ENCODE assay signal across 8 cellular contexts in the genomic region with DNA sequence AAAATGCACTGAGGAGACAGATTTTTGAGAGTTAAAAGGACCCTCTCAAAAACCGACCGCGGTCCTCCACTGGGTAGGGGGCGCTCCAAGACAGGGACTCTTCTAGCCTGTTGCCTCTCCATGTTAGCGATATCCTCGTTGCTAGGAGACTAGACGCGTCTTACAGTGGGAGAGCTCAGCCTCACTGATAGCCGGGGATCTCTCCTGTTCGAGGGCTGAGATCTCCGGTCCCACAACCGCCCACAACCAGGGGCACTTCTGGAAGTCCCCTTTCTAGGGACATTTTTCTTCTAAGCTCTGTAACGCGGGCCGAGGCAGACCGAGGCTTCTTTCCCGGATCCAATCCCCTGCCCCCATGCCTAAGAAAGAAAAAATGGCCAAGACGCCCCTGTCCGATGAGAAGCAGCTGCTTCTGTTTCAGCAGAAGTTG. TPM values are rescaled to one million over a fixed set of nuclear protein-coding genes. Genes with fewer than 3 reads are reported as not detected.
DNase-seq lines count a peak whose midpoint lies in the region; ATAC-seq, FAIRE-seq and TF ChIP-seq lines count a peak whose summit lies in the region.

No MANE protein-coding gene starts in this region.

- under 1% methylated on average over 19 of the region's 19 CpGs for WGBS in A549 (ENCODE audit: missing lambda C conversion rate)

- TF ChIP-seq RAD21 in A549 (conservative IDR thresholded peaks at IDR 0.05 in 1 of 2, IDR thresholded peaks at IDR 0.05 in 1 of 2) = peak in 1 of 2 experiments; percentile 10; a peak in 1 of 5 replicates

- no peaks in the 10 kb centered on the region for H3K4me1 Mint-ChIP-seq in nephron

- H3K4me1 ChIP-seq in A549 (peaks cover 14% of the 10 kb centered on the region; the same call in 2 of the 3 replicates), OCI-LY3 (ENCODE audit: low read length) (peaks cover 7% of the 10 kb centered on the region), fibroblast of lung (ENCODE audit: control insufficient read depth, extremely low read depth, insufficient read depth, low read length) (peaks cover 6% of the 10 kb centered on the region)

- H3K27ac ChIP-seq in A549 (peak overlapping the region in 1 of 2 experiments; percentile 72; a peak in 3 of 6 replicates), OCI-LY3 (ENCODE audit: low read length) (no peak overlapping the region), fibroblast of lung (ENCODE audit: insufficient read depth, low read length) (no peak overlapping the region)

- peak overlapping the region; percentile 88 to 92 (median 92) for H3K4me3 Mint-ChIP-seq in nephron

- no peak for FAIRE-seq in A549 (lab: Jason Lieb, UNC)

- H3K27ac Mint-ChIP-seq in nephron = peak overlapping the region in 2 of 3 experiments; percentile 44 to 81

- no peak for TF ChIP-seq EP300 in A549 (IDR thresholded peaks at IDR 0.05)

- H3K79me2 ChIP-seq in OCI-LY3 (ENCODE audit: low read length) = no peaks in the 10 kb centered on the region
- no peaks in the 10 kb centered on the region for H3K79me2 ChIP-seq in fibroblast of lung (ENCODE audit: control insufficient read depth, insufficient read depth, low read length)

- ATAC-seq in A549 = peak; percentile 96 to 98
- ATAC-seq in GM18870 (IDR thresholded peaks at IDR 0.05; ENCODE audit: unreplicated experiment) = peak; percentile 47

- no peaks in the 10 kb centered on the region for H3K9me3 ChIP-seq in A549
- H3K9me3 ChIP-seq in OCI-LY3 (ENCODE audit: insufficient read depth, low read length) = no peaks in the 10 kb centered on the region
- no peaks in the 10 kb centered on the region for H3K9me3 ChIP-seq in fibroblast of lung (ENCODE audit: control insufficient read depth, insufficient read depth, low read depth, low read length)

- H4K20me1 ChIP-seq in OCI-LY3 (ENCODE audit: insufficient read depth, low read length) (no peaks in the 10 kb centered on the region), fibroblast of lung (ENCODE audit: control insufficient read depth, extremely low read depth, insufficient read depth, low read length) (no peaks in the 10 kb centered on the region)

- H3K9ac ChIP-seq in OCI-LY3 (ENCODE audit: low read length) (no peak overlapping the region), fibroblast of lung (ENCODE audit: insufficient read depth, low read length) (no peak overlapping the region)

- H2AFZ ChIP-seq in OCI-LY3 (ENCODE audit: low read depth, low read length) (peak overlapping the region; percentile 32; the same call in 1 of the 2 replicates), fibroblast of lung (ENCODE audit: low read length) (peak overlapping the region; percentile 69)

- H3K4me3 ChIP-seq in A549 = peak overlapping the region; percentile 52
- peak overlapping the region; percentile 76 for H3K4me3 ChIP-seq in OCI-LY3 (ENCODE audit: low read length)
- H3K4me3 ChIP-seq in fibroblast of lung (replicated peaks in 1 of 4; ENCODE audit: control extremely low read depth in 1 of 4, insufficient read depth in 1 of 4, low read depth in 3 of 4, low read length in 4 of 4) = peak overlapping the region; percentile 47 to 64 (median 56)

- H3K36me3 Mint-ChIP-seq in nephron (ENCODE audit: low read depth) = no peaks in the 10 kb centered on the region

- no peaks in the 10 kb centered on the region for H3K9me3 Mint-ChIP-seq in nephron

- POLR2A ChIA-PET in A549 (lab: Yijun Ruan, JAX) = interaction anchor here (0.9 to 1.4 kb wide), 3 partner anchors 39 to 54 kb away, joined by 3 to 12 read pairs (median 5); a partner anchor contains a TSS

- CTCF ChIA-PET in A549 (lab: Yijun Ruan, JAX) = interaction anchor here (0.6 to 6.8 kb wide), 31 partner anchors 9 to 456 kb away, joined by 3 to 107 read pairs (median 7); a partner anchor contains a TSS

- no peaks in the 10 kb centered on the region for H3K36me3 ChIP-seq in OCI-LY3 (replicated peaks; ENCODE audit: low read depth, low read length)
- H3K36me3 ChIP-seq in fibroblast of lung (ENCODE audit: control insufficient read depth, insufficient read depth, low read length) = no peaks in the 10 kb centered on the region

- peak overlapping the region; percentile 89 for H3K4me2 ChIP-seq in A549
- H3K4me2 ChIP-seq in OCI-LY3 (ENCODE audit: low read length) = peak overlapping the region; percentile 68
- peak overlapping the region; percentile 90 for H3K4me2 ChIP-seq in fibroblast of lung (ENCODE audit: extremely low read depth, insufficient read depth, low read length)

- no peaks in the 10 kb centered on the region for H3K27me3 Mint-ChIP-seq in nephron (ENCODE audit: low read depth)

- H3K27me3 ChIP-seq in OCI-LY3 (ENCODE audit: low read depth, low read length) (no peaks in the 10 kb centered on the region; the same call in 1 of the 2 replicates), fibroblast of lung (ENCODE audit: control insufficient read depth, insufficient read depth, low read length) (peaks cover 6% of the 10 kb centered on the region)

- peak; percentile 92 to 93 for DNase-seq in A549 (ENCODE audit: low read depth in 1 of 2, low spot score in 1 of 2)
- DNase-seq in HT1080 (ENCODE audit: low read depth) = peak; percentile 63
- peak; percentile 67 for DNase-seq in activated T-helper 1 cell treated with Interleukin-2 at 50 U/mL for 16 hours (ENCODE audit: low read depth)
- peak; percentile 86 to 91 for DNase-seq in fibroblast of lung (ENCODE audit: low read depth in 2 of 2)
- peak; percentile 68 to 84 (median 78) for DNase-seq in stimulated activated naive CD4-positive, alpha-beta T cell (lab: John Stamatoyannopoulos, UW)

- no peak for TF ChIP-seq POLR2A in A549 (IDR thresholded peaks at IDR 0.05; ENCODE audit: low read length)

- TF ChIP-seq CTCF in A549 (IDR thresholded peaks at IDR 0.05) = peak; percentile 90
- peak; percentile 47 for TF ChIP-seq CTCF in OCI-LY3 (IDR thresholded peaks at IDR 0.05; ENCODE audit: low read depth, low read length)
- peak; percentile 64 to 71 for TF ChIP-seq CTCF in fibroblast of lung (conservative IDR thresholded peaks at IDR 0.05 in 1 of 2, IDR thresholded peaks at IDR 0.05 in 1 of 2; ENCODE audit: low read depth in 1 of 2, low read length in 2 of 2)
- TF ChIP-seq CTCF in nephron (IDR thresholded peaks at IDR 0.05; ENCODE audit: unreplicated experiment in 3 of 3) = peak; percentile 72 to 84 (median 78)

TF ChIP-seq in A549, 52 proteins besides CTCF, POLR2A, EP300 and RAD21 (continues in another document):
- no peak for TF ChIP-seq FOSB (CRISPR knock-in tag; IDR thresholded peaks at IDR 0.05)
- TF ChIP-seq SMC3 (IDR thresholded peaks at IDR 0.05) = 0 out of 3 replicates have a peak, but pooled peaks have one; percentile 14

RNA-seq across cellular contexts. Expression of a gene that starts 21.3 kb away (rescaled TPM):
- 50.9 and 61.9 TPM in 2 replicates for polyA plus RNA-seq in A549 (2011; rRNA removed)
- polyA plus RNA-seq in A549 (2012; cell fraction: cytosol; rRNA removed) = 39.7 and 47.3 TPM in 2 replicates
- polyA plus RNA-seq in A549 (2012; cell fraction: nucleus; rRNA removed) = 107 and 122 TPM in 2 replicates
- polyA plus RNA-seq in A549 (2017; fragmentation: RNase III; extraction: RNeasy Plus Mini Kit Qiagen cat#74134 plus additional on column Dnase treatment) = 41.2 to 45.5 TPM (median 42.2 TPM) in 3 replicates
- polyA minus RNA-seq in A549 (2011; rRNA and poly(A)+ RNA removed) = 38.4 and 39.2 TPM in 2 replicates
- 9.8 and 13.0 TPM in 2 replicates for total RNA-seq in HT1080 (2014; rRNA removed; shearing (Covaris generic))
- 13.1 and 17.1 TPM in 2 replicates for polyA plus RNA-seq in HT1080 (2015; cell fraction: cytosol; rRNA removed)
- 31.8 and 35.7 TPM in 2 replicates for polyA plus RNA-seq in HT1080 (2015; cell fraction: nucleus; rRNA removed)
- total RNA-seq in fibroblast of lung = 10.0 and 12.6 TPM in 2 replicates
- 20.8 and 48.8 TPM in 2 replicates for polyA plus RNA-seq in fibroblast of lung
- 41.0 and 81.2 TPM in 2 replicates for polyA plus RNA-seq in fibroblast of lung (2012)
- 10.4 and 12.9 TPM in 2 replicates for polyA minus RNA-seq in fibroblast of lung (ENCODE audit: low replicate concordance)

RNA-seq across cellular contexts. Expression of a gene that starts 38.3 kb away (rescaled TPM):
- 37.8 and 54.5 TPM in 2 replicates for polyA plus RNA-seq in A549 (2011; rRNA removed)
- 40.9 and 56.4 TPM in 2 replicates for polyA plus RNA-seq in A549 (2012; cell fraction: cytosol; rRNA removed)
- polyA plus RNA-seq in A549 (2012; cell fraction: nucleus; rRNA removed) = 52.9 and 85.6 TPM in 2 replicates
- 16.8 to 28.7 TPM (median 26.5 TPM) in 3 replicates for polyA plus RNA-seq in A549 (2017; fragmentation: RNase III; extraction: RNeasy Plus Mini Kit Qiagen cat#74134 plus additional on column Dnase treatment)
- 59.3 and 68.2 TPM in 2 replicates for polyA minus RNA-seq in A549 (2011; rRNA and poly(A)+ RNA removed)
- total RNA-seq in HT1080 (2014; rRNA removed; shearing (Covaris generic)) = 0.07 and 0.11 TPM in 2 replicates
- 0.41 and 0.60 TPM in 2 replicates for polyA plus RNA-seq in HT1080 (2015; cell fraction: cytosol; rRNA removed)
- 0.76 and 4.4 TPM in 2 replicates for polyA plus RNA-seq in HT1080 (2015; cell fraction: nucleus; rRNA removed)
- under 0.01 and 0.17 TPM in 2 replicates for total RNA-seq in fibroblast of lung
- polyA plus RNA-seq in fibroblast of lung = 0.08 and 0.12 TPM in 2 replicates
- 0.09 and 0.22 TPM in 2 replicates for polyA plus RNA-seq in fibroblast of lung (2012)
- polyA minus RNA-seq in fibroblast of lung (ENCODE audit: low replicate concordance) = 0.71 TPM in 1 of 2 replicates, not detected in the other

RNA-seq across cellular contexts. Expression of a gene that starts 52.0 kb away (rescaled TPM):
- 132 TPM in 2 replicates for polyA plus RNA-seq in A549 (2011; rRNA removed)
- 96.9 and 97.8 TPM in 2 replicates for polyA plus RNA-seq in A549 (2012; cell fraction: cytosol; rRNA removed)
- 129 and 169 TPM in 2 replicates for polyA plus RNA-seq in A549 (2012; cell fraction: nucleus; rRNA removed)
- polyA plus RNA-seq in A549 (2017; fragmentation: RNase III; extraction: RNeasy Plus Mini Kit Qiagen cat#74134 plus additional on column Dnase treatment) = 112 to 119 TPM (median 116 TPM) in 3 replicates
- polyA minus RNA-seq in A549 (2011; rRNA and poly(A)+ RNA removed) = 96.4 and 97.5 TPM in 2 replicates
- 82.8 and 90.7 TPM in 2 replicates for total RNA-seq in HT1080 (2014; rRNA removed; shearing (Covaris generic))
- polyA plus RNA-seq in HT1080 (2015; cell fraction: cytosol; rRNA removed) = 48.9 and 52.6 TPM in 2 replicates
- 111 and 126 TPM in 2 replicates for polyA plus RNA-seq in HT1080 (2015; cell fraction: nucleus; rRNA removed)
- total RNA-seq in fibroblast of lung = 62.4 and 65.5 TPM in 2 replicates
- 48.6 and 65.1 TPM in 2 replicates for polyA plus RNA-seq in fibroblast of lung
- 50.7 and 67.1 TPM in 2 replicates for polyA plus RNA-seq in fibroblast of lung (2012)
- 46.8 and 67.1 TPM in 2 replicates for polyA minus RNA-seq in fibroblast of lung (ENCODE audit: low replicate concordance)

RNA-seq across cellular contexts. Expression of a gene that starts 53.3 kb away (rescaled TPM):
- polyA plus RNA-seq in A549 (2011; rRNA removed) (281 and 287 TPM in 2 replicates), A549 (2017; fragmentation: RNase III; extraction: RNeasy Plus Mini Kit Qiagen cat#74134 plus additional on column Dnase treatment) (133 to 138 TPM (median 138 TPM) in 3 replicates), fibroblast of lung (182 and 220 TPM in 2 replicates)
- 232 and 234 TPM in 2 replicates for polyA plus RNA-seq in A549 (2012; cell fraction: cytosol; rRNA removed)
- 162 and 182 TPM in 2 replicates for polyA plus RNA-seq in A549 (2012; cell fraction: nucleus; rRNA removed)
- 136 and 144 TPM in 2 replicates for polyA minus RNA-seq in A549 (2011; rRNA and poly(A)+ RNA removed)
- 108 and 163 TPM in 2 replicates for total RNA-seq in HT1080 (2014; rRNA removed; shearing (Covaris generic))
- 142 and 148 TPM in 2 replicates for polyA plus RNA-seq in HT1080 (2015; cell fraction: cytosol; rRNA removed)
- 148 and 162 TPM in 2 replicates for polyA plus RNA-seq in HT1080 (2015; cell fraction: nucleus; rRNA removed)
- total RNA-seq in fibroblast of lung = 24.7 and 28.1 TPM in 2 replicates
- 150 and 170 TPM in 2 replicates for polyA plus RNA-seq in fibroblast of lung (2012)
- polyA minus RNA-seq in fibroblast of lung (ENCODE audit: low replicate concordance) = 84.0 and 135 TPM in 2 replicates
